Comparison of ENCODE assay signal across 1 cellular context in genomic region chr5:181188700-181189362, GRCh38.
TF ChIP-seq lines count a peak whose summit lies in the region.

No MANE protein-coding gene starts in this region.

TF ChIP-seq in HepG2, 621 proteins besides CTCF, POLR2A, EP300 and RAD21 (continued from another document):
- TF ChIP-seq SYNCRIP (IDR thresholded peaks at IDR 0.05; ENCODE audit: insufficient read depth, low read depth, low read length): no peak
- TF ChIP-seq ZNF414 (CRISPR knock-in tag; IDR thresholded peaks at IDR 0.05): no peak
TF ChIP-seq in HepG2: peak in this region for 64.
